8 cellular contexts compared by ENCODE assay signal in the genomic region with DNA sequence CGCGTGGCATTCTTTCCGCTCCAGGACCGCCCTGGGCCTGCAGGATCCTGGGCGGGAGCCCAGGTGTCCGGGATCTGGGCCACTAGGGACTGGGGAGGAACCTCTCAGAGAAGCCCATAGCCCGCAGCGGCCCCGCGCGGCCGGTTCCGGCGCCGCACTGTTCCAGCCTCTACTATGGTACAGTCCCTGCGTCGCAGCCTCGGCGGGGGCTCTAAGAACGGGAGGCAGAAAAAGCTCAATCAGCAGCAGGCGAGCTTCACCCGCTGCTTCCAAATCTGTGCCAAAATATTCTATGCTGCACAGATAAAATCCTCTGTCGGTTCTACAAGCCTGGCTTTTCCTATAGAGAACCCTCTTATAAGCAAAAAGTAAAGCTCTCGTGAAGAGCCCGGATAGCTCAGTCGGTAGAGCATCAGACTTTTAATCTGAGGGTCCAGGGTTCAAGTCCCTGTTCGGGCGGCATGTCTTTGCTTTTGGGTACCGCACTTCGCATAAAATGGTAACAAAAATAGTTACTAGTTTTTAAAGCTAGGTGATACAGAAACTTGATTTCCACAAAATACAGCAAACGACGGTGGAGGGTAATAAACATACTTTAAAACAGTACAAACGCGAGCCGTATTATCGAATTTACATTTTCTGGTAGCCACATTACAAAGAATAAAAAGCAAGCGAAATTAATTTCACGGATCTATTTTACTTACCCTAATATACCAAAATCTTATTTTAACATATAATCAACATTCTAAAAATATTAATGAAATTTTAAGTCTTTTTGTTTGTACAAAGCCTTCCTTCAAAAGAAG. TPM values are rescaled to one million over a fixed set of nuclear protein-coding genes. Genes with fewer than 3 reads are reported as not detected.
DNase-seq lines count a peak whose midpoint lies in the region; ATAC-seq and TF ChIP-seq lines count a peak whose summit lies in the region.

No MANE protein-coding gene starts in this region.

- peak overlapping the region; percentile 64 to 98 (median 92) for H3K27ac ChIP-seq in dorsolateral prefrontal cortex
- peak overlapping the region; percentile 34 to 59 for H3K27ac ChIP-seq in liver (ENCODE audit: low read depth in 1 of 2, low read length in 2 of 2)

- peak overlapping the region; percentile 89 for H3K27ac Mint-ChIP-seq in activated CD4-positive, alpha-beta memory T cell treated with anti-CD3 and anti-CD28 coated beads, Interleukin-2, amount 10 ng/mL, durations not matched to agents 7 days and 5 days

- TF ChIP-seq CTCF in dorsolateral prefrontal cortex (IDR thresholded peaks at IDR 0.05 in 54 of 56, conservative IDR thresholded peaks at IDR 0.05 in 2 of 56; ENCODE audit: low read depth in 1 of 56, partially characterized antibody in 56 of 56) (peak; percentile 78 to 98 (median 92)), liver (IDR thresholded peaks at IDR 0.05; ENCODE audit: low read depth, low read length, missing input control) (peak; percentile 69)

- ATAC-seq in HG03457 (IDR thresholded peaks at IDR 0.05; ENCODE audit: unreplicated experiment): peak; percentile 28

- H3K27me3 Mint-ChIP-seq in activated CD4-positive, alpha-beta memory T cell treated with anti-CD3 and anti-CD28 coated beads, Interleukin-2, amount 10 ng/mL, durations not matched to agents 7 days and 5 days: peaks cover 60% of the 10 kb centered on the region

- H3K9me3 Mint-ChIP-seq in activated CD4-positive, alpha-beta memory T cell treated with anti-CD3 and anti-CD28 coated beads, Interleukin-2, amount 10 ng/mL, durations not matched to agents 7 days and 5 days: no peaks in the 10 kb centered on the region

- peak overlapping the region; percentile 80 for H3K4me3 Mint-ChIP-seq in activated CD4-positive, alpha-beta memory T cell treated with anti-CD3 and anti-CD28 coated beads, Interleukin-2, amount 10 ng/mL, durations not matched to agents 7 days and 5 days

- CTCF ChIA-PET in activated CD4-positive, alpha-beta memory T cell treated with anti-CD3 and anti-CD28 coated beads, Interleukin-2, amount 10 ng/mL, durations not matched to agents 7 days and 5 days (lab: Charles Lee): interaction anchor here (0.7 to 4.0 kb wide), 47 partner anchors 9 to 783 kb away, joined by 3 to 68 read pairs (median 5); a partner anchor contains a TSS

- under 1% methylated on average over 38 of the region's 38 CpGs for WGBS in liver

- H3K27me3 ChIP-seq in dorsolateral prefrontal cortex (peaks cover 0 to 3% (median 0%) of the 10 kb centered on the region in 45 donors), liver (ENCODE audit: control insufficient read depth in 4 of 4, insufficient read depth in 4 of 4, low read length in 3 of 4) (peaks cover 3 to 27% (median 7%) of the 10 kb centered on the region in 4 donors)

- peak; percentile 68 to 70 for TF ChIP-seq RAD21 in liver (IDR thresholded peaks at IDR 0.05)

- peaks cover 56% of the 10 kb centered on the region for H3K4me1 Mint-ChIP-seq in activated CD4-positive, alpha-beta memory T cell treated with anti-CD3 and anti-CD28 coated beads, Interleukin-2, amount 10 ng/mL, durations not matched to agents 7 days and 5 days

- peaks cover 21 to 56% (median 52%) of the 10 kb centered on the region in 4 donors for H3K4me1 ChIP-seq in liver (ENCODE audit: control insufficient read depth in 4 of 4, insufficient read depth in 4 of 4, low read length in 3 of 4)

- DNase-seq in NCI-H2196 (lab: John Stamatoyannopoulos, UW; ENCODE audit: unreplicated experiment): peak; percentile 65
- no peak for DNase-seq in NCI-H2196 treated with DMSO at 0.1 percent for 48 hours (lab: John Stamatoyannopoulos, UW; ENCODE audit: unreplicated experiment)
- DNase-seq in NCI-H82 (lab: John Stamatoyannopoulos, UW): peak; percentile 97
- peak; percentile 86 for DNase-seq in activated CD4-positive, alpha-beta memory T cell treated with anti-CD3 and anti-CD28 coated beads, Interleukin-2, amount 10 ng/mL, durations not matched to agents 7 days and 5 days
- DNase-seq in dorsolateral prefrontal cortex: peak; percentile 90 to 95 (median 92)
- peak; percentile 87 for DNase-seq in stimulated activated CD4-positive, alpha-beta T cell treated with anti-CD3 and anti-CD28 coated beads, Interleukin-4, amount 100 ng/mL, for 1 hour

- intact Hi-C loops in dorsolateral prefrontal cortex (cut with DNase I): loop anchor here (1.0 to 5.0 kb wide), 4 partner anchors 42 to 130 kb away; a partner anchor contains a TSS

- POLR2A ChIA-PET in activated CD4-positive, alpha-beta memory T cell treated with anti-CD3 and anti-CD28 coated beads, Interleukin-2, amount 10 ng/mL, durations not matched to agents 7 days and 5 days (lab: Charles Lee): interaction anchor here (0.6 to 3.5 kb wide), 25 partner anchors 8 to 491 kb away, joined by 3 to 49 read pairs (median 6); a partner anchor contains a TSS

- no peaks in the 10 kb centered on the region for H3K36me3 ChIP-seq in liver (ENCODE audit: control insufficient read depth in 4 of 4, insufficient read depth in 3 of 4, low read depth in 1 of 4, low read length in 3 of 4)

- no peaks in the 10 kb centered on the region for H3K9me3 ChIP-seq in liver (ENCODE audit: control insufficient read depth in 4 of 4, low read length in 3 of 4)

- peak overlapping the region; percentile 36 to 75 for H3K9ac ChIP-seq in liver (ENCODE audit: low read depth in 1 of 2, low read length in 2 of 2)

- peak overlapping the region; percentile 39 to 88 (median 75) for H3K4me3 ChIP-seq in dorsolateral prefrontal cortex
- H3K4me3 ChIP-seq in liver (ENCODE audit: low read depth in 1 of 3, low read length in 3 of 3): peak overlapping the region; percentile 34 to 43 (median 41)

- peaks cover 9% of the 10 kb centered on the region for H3K36me3 Mint-ChIP-seq in activated CD4-positive, alpha-beta memory T cell treated with anti-CD3 and anti-CD28 coated beads, Interleukin-2, amount 10 ng/mL, durations not matched to agents 7 days and 5 days (ENCODE audit: low read depth)

TF ChIP-seq in liver, 16 proteins besides CTCF, POLR2A, EP300 and RAD21 (continues in another document):
- TF ChIP-seq, protein P1, sequence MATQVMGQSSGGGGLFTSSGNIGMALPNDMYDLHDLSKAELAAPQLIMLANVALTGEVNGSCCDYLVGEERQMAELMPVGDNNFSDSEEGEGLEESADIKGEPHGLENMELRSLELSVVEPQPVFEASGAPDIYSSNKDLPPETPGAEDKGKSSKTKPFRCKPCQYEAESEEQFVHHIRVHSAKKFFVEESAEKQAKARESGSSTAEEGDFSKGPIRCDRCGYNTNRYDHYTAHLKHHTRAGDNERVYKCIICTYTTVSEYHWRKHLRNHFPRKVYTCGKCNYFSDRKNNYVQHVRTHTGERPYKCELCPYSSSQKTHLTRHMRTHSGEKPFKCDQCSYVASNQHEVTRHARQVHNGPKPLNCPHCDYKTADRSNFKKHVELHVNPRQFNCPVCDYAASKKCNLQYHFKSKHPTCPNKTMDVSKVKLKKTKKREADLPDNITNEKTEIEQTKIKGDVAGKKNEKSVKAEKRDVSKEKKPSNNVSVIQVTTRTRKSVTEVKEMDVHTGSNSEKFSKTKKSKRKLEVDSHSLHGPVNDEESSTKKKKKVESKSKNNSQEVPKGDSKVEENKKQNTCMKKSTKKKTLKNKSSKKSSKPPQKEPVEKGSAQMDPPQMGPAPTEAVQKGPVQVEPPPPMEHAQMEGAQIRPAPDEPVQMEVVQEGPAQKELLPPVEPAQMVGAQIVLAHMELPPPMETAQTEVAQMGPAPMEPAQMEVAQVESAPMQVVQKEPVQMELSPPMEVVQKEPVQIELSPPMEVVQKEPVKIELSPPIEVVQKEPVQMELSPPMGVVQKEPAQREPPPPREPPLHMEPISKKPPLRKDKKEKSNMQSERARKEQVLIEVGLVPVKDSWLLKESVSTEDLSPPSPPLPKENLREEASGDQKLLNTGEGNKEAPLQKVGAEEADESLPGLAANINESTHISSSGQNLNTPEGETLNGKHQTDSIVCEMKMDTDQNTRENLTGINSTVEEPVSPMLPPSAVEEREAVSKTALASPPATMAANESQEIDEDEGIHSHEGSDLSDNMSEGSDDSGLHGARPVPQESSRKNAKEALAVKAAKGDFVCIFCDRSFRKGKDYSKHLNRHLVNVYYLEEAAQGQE (IDR thresholded peaks at IDR 0.05): peak; percentile 21

RNA-seq across cellular contexts. Expression of a gene that starts 0.7 kb away (rescaled TPM):
- not detected for total RNA-seq in activated CD4-positive, alpha-beta memory T cell treated with anti-CD3 and anti-CD28 coated beads, Interleukin-2, amount 10 ng/mL, durations not matched to agents 7 days and 5 days
- 1 to 10 TPM in 110 of 120 experiments, under 1 TPM in 10; 0.39 to 6.5 (median 2.0) TPM for total RNA-seq in dorsolateral prefrontal cortex
- not detected for total RNA-seq in liver
- not detected for polyA plus RNA-seq in liver

RNA-seq across cellular contexts. Expression of a gene that starts 4.9 kb away (rescaled TPM):
- 1 to 10 TPM; 1.4 to 1.5 TPM for total RNA-seq in activated CD4-positive, alpha-beta memory T cell treated with anti-CD3 and anti-CD28 coated beads, Interleukin-2, amount 10 ng/mL, durations not matched to agents 7 days and 5 days
- total RNA-seq in dorsolateral prefrontal cortex: 1 to 10 TPM in 88 of 120 experiments, under 1 TPM in 29, not detected in 3; 0.28 to 5.9 (median 1.7) TPM
- total RNA-seq in liver: not detected
- polyA plus RNA-seq in liver: not detected

RNA-seq across cellular contexts. Expression of a gene that starts 31.5 kb away (rescaled TPM):
- under 1 TPM; 0.20 to 0.38 TPM for total RNA-seq in activated CD4-positive, alpha-beta memory T cell treated with anti-CD3 and anti-CD28 coated beads, Interleukin-2, amount 10 ng/mL, durations not matched to agents 7 days and 5 days
- total RNA-seq in dorsolateral prefrontal cortex (1 to 10 TPM in 108 of 120 experiments, under 1 TPM in 5, not detected in 7; 0.56 to 8.3 (median 3.2) TPM), liver (not detected)
- polyA plus RNA-seq in liver: not detected

RNA-seq across cellular contexts. Expression of a gene that starts 33.2 kb away (rescaled TPM):
- 10 to 100 TPM; 53.5 to 56.6 TPM for total RNA-seq in activated CD4-positive, alpha-beta memory T cell treated with anti-CD3 and anti-CD28 coated beads, Interleukin-2, amount 10 ng/mL, durations not matched to agents 7 days and 5 days
- 100 to 1,000 TPM in 74 of 120 experiments, 10 to 100 TPM in 46; 46.9 to 218 (median 112) TPM for total RNA-seq in dorsolateral prefrontal cortex
- 10 to 100 TPM; 10.1 to 71.6 TPM for total RNA-seq in liver
- polyA plus RNA-seq in liver: 10 to 100 TPM; 24.9 to 34.6 TPM

RNA-seq across cellular contexts. Expression of a gene that starts 43.8 kb away (rescaled TPM):
- total RNA-seq in activated CD4-positive, alpha-beta memory T cell treated with anti-CD3 and anti-CD28 coated beads, Interleukin-2, amount 10 ng/mL, durations not matched to agents 7 days and 5 days: 10 to 100 TPM; 75.2 to 79.1 TPM
- total RNA-seq in dorsolateral prefrontal cortex (100 to 1,000 TPM; 264 to 763 (median 490) TPM), liver (1 to 10 TPM; 4.2 to 9.0 TPM)
- polyA plus RNA-seq in liver: 10 to 100 TPM; 11.4 to 25.9 TPM
